9 cellular contexts compared by ENCODE assay signal in the genomic region with DNA sequence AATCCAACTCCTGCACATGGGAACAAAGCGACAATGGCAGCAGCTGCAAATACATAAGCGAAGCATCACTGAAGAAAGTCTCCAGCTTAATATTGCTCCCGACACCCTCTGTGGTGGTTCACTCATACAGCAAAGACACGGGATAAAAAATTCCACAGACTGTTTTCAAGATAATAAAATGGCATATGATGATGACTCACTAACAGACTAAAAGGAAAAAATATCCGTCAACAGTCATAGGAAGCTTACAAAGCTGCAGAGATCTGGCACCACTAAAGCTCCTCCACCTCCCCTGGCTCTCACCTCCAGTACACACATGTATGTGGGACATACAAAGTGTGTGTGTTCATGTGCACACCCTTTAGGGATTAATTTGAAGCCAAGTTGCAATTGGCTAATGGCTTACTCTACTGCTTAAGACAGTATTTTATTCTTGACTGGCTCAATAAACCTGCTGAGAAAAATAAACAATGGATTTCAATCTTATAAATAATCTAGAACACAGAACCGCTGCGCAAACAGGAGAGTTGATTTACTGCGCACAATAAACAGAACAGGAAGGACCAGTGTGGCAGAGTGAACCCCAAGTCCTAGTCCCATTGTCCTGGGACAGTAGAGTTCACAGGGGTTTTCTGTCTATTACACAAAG.
DNase-seq lines count a peak whose midpoint lies in the region; ATAC-seq and TF ChIP-seq lines count a peak whose summit lies in the region.
"Had no signal": no experiment of that assay in that cellular context is flagged by ENCODE, and none has a peak within 500 bp of the region (broad histone marks: within the 10 kb centered on the region; RNA-seq: fewer than 3 reads in every experiment).

No MANE protein-coding gene starts in this region.

- TF ChIP-seq CTCF in gastrocnemius medialis (IDR thresholded peaks at IDR 0.05 in 4 of 5, conservative IDR thresholded peaks at IDR 0.05 in 1 of 5): no peak

- H3K36me3 ChIP-seq in adipocyte (ENCODE audit: control insufficient read depth, insufficient read depth, low read length, severe bottlenecking): peaks cover 60% of the 10 kb centered on the region
- H3K36me3 ChIP-seq in gastrocnemius medialis: peaks cover 0 to 9% of the 10 kb centered on the region in 2 donors

- H3K9me3 ChIP-seq in adipocyte (ENCODE audit: control insufficient read depth, low read length) (no peaks in the 10 kb centered on the region), gastrocnemius medialis (no peaks in the 10 kb centered on the region)

- H3K9ac ChIP-seq in adipocyte (ENCODE audit: low read length): peak overlapping the region; percentile 89

- H3K27me3 ChIP-seq in adipocyte (replicated peaks; ENCODE audit: control insufficient read depth, insufficient read depth, low read length): no peaks in the 10 kb centered on the region
- H3K27me3 ChIP-seq in gastrocnemius medialis: no peaks in the 10 kb centered on the region

- H3K27ac ChIP-seq in gastrocnemius medialis: peak overlapping the region; percentile 91 to 100 (median 96)

- peak; percentile 89 for DNase-seq in EH (ENCODE audit: low read depth)
- peak; percentile 63 for DNase-seq in adipocyte (ENCODE audit: low read depth)
- DNase-seq in glomerular endothelial cell (ENCODE audit: extremely low read depth, low read depth, low spot score): peak; percentile 88
- peak; percentile 78 to 84 for DNase-seq in gastrocnemius medialis
- no peak for DNase-seq in NCI-H2227 treated with DMSO at 0.1 percent for 48 hours (lab: John Stamatoyannopoulos, UW)
- DNase-seq in activated gamma-delta T cell (lab: John Stamatoyannopoulos, UW): no peak
- DNase-seq: activated CD8-positive, alpha-beta memory T cell treated with anti-CD3 and anti-CD28 coated beads for 24 hours had no signal

- peak in 1 of 2 donors; percentile 74 for TF ChIP-seq POLR2A in gastrocnemius medialis (IDR thresholded peaks at IDR 0.05)

- intact Hi-C loops in gastrocnemius medialis (cut with DNase I; ENCODE audit: low total_unique reads): no loop called here

- H3K4me3 ChIP-seq in adipocyte (ENCODE audit: low read length) (peak overlapping the region; percentile 55), gastrocnemius medialis (peak overlapping the region in 3 of 4 donors; percentile 1 to 26 (median 2))

- peak; percentile 79 to 89 for ATAC-seq in gastrocnemius medialis
- ATAC-seq in GM21381 (IDR thresholded peaks at IDR 0.05; ENCODE audit: unreplicated experiment): no peak
- ATAC-seq in HG03378 (IDR thresholded peaks at IDR 0.05; ENCODE audit: unreplicated experiment): no peak

- H3K4me1 ChIP-seq in adipocyte (ENCODE audit: control insufficient read depth, insufficient read depth, low read length) (peaks cover 71% of the 10 kb centered on the region), gastrocnemius medialis (peaks cover 96 to 97% of the 10 kb centered on the region in 2 donors)

- in situ Hi-C loops in gastrocnemius medialis (cut with MboI; ENCODE audit: low sequenced_read_pairs in 4 of 4): no loop called here

Comparison
In these comparisons a context has a peak if more than half of its experiments do, and no peak if none do; other contexts are left out.
1. DNase-seq: peak in EH (single experiment), adipocyte (single experiment), glomerular endothelial cell (single experiment) and gastrocnemius medialis (2 of 2); none in NCI-H2227 treated with DMSO at 0.1 percent for 48 hours (single experiment) and activated gamma-delta T cell (single experiment).
2. ATAC-seq: peak in gastrocnemius medialis (2 of 2); none in GM21381 (single experiment) and HG03378 (single experiment).